In the genomic region with DNA sequence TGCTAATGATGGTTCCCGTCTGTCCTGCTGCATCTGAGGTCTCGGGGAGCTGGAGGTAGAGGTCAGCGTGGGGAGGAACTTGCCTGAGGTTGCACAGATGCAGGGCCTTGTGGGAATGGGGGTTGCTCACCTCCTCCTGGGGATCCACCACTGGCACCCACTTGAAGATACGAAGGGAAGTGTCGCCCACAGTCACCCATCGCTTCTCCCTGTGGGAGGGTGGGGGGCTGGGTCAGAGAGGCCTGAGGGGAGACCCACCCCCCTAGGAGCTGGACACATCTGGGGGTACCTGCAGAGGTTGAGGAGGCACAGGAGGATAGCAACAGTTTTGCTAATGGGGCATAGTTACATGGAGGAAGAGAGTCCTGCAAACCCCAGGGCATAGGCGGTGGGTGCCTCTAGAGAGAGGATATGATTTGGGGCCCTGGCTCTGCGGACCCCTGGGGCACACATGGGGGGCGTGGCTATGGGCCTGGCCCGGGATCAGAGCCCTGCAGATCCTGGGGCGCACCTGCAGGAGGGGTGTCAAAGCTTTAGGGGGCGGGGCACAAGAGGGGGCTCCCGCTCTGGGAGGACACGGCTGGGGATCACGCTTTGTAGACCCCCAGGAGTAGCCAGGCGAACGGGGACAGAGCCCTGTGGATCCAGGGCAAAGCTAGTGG, we compare ENCODE assay signal across 2 cellular contexts.
TF ChIP-seq lines count a peak whose summit lies in the region.

No MANE protein-coding gene starts in this region.

TF ChIP-seq in SK-N-SH, 30 proteins besides CTCF, POLR2A, EP300 and RAD21 (continued from another document and continues in another):
- no peak for TF ChIP-seq USF2 (IDR thresholded peaks at IDR 0.05; ENCODE audit: borderline replicate concordance, low read depth, low read length)
- TF ChIP-seq, protein P1, sequence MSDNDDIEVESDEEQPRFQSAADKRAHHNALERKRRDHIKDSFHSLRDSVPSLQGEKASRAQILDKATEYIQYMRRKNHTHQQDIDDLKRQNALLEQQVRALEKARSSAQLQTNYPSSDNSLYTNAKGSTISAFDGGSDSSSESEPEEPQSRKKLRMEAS (IDR thresholded peaks at IDR 0.05; ENCODE audit: low read depth): no peak
- no peak for TF ChIP-seq POLR2AphosphoS5 (IDR thresholded peaks at IDR 0.05; ENCODE audit: low read depth, low read length)
- TF ChIP-seq, protein P2, sequence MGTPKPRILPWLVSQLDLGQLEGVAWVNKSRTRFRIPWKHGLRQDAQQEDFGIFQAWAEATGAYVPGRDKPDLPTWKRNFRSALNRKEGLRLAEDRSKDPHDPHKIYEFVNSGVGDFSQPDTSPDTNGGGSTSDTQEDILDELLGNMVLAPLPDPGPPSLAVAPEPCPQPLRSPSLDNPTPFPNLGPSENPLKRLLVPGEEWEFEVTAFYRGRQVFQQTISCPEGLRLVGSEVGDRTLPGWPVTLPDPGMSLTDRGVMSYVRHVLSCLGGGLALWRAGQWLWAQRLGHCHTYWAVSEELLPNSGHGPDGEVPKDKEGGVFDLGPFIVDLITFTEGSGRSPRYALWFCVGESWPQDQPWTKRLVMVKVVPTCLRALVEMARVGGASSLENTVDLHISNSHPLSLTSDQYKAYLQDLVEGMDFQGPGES (IDR thresholded peaks at IDR 0.05; ENCODE audit: low read depth, low read length): no peak
- TF ChIP-seq ZBTB33 (IDR thresholded peaks at IDR 0.05; ENCODE audit: borderline replicate concordance, low read depth): no peak
- TF ChIP-seq NFIC (IDR thresholded peaks at IDR 0.05; ENCODE audit: borderline replicate concordance): no peak
- TF ChIP-seq, protein P3, sequence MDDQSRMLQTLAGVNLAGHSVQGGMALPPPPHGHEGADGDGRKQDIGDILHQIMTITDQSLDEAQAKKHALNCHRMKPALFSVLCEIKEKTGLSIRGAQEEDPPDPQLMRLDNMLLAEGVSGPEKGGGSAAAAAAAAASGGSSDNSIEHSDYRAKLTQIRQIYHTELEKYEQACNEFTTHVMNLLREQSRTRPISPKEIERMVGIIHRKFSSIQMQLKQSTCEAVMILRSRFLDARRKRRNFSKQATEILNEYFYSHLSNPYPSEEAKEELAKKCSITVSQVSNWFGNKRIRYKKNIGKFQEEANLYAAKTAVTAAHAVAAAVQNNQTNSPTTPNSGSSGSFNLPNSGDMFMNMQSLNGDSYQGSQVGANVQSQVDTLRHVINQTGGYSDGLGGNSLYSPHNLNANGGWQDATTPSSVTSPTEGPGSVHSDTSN (IDR thresholded peaks at IDR 0.05): no peak
- TF ChIP-seq FOXM1 (IDR thresholded peaks at IDR 0.05; ENCODE audit: low read depth): no peak
- no peak for TF ChIP-seq TEAD4 (IDR thresholded peaks at IDR 0.05; ENCODE audit: borderline replicate concordance, insufficient read depth)
- TF ChIP-seq FOSL2 (IDR thresholded peaks at IDR 0.05; ENCODE audit: borderline replicate concordance, low read depth): no peak
- no peak for TF ChIP-seq RCOR1 (IDR thresholded peaks at IDR 0.05; ENCODE audit: low read length)
- no peak for TF ChIP-seq TAF1 (IDR thresholded peaks at IDR 0.05; ENCODE audit: borderline replicate concordance, low read depth, low read length)
- no peak for TF ChIP-seq JUND (IDR thresholded peaks at IDR 0.05)
- TF ChIP-seq SMC3 (IDR thresholded peaks at IDR 0.05; ENCODE audit: low read depth, low read length): no peak
- no peak for TF ChIP-seq RXRA (IDR thresholded peaks at IDR 0.05; ENCODE audit: borderline replicate concordance, low read depth)
- TF ChIP-seq, protein P4, sequence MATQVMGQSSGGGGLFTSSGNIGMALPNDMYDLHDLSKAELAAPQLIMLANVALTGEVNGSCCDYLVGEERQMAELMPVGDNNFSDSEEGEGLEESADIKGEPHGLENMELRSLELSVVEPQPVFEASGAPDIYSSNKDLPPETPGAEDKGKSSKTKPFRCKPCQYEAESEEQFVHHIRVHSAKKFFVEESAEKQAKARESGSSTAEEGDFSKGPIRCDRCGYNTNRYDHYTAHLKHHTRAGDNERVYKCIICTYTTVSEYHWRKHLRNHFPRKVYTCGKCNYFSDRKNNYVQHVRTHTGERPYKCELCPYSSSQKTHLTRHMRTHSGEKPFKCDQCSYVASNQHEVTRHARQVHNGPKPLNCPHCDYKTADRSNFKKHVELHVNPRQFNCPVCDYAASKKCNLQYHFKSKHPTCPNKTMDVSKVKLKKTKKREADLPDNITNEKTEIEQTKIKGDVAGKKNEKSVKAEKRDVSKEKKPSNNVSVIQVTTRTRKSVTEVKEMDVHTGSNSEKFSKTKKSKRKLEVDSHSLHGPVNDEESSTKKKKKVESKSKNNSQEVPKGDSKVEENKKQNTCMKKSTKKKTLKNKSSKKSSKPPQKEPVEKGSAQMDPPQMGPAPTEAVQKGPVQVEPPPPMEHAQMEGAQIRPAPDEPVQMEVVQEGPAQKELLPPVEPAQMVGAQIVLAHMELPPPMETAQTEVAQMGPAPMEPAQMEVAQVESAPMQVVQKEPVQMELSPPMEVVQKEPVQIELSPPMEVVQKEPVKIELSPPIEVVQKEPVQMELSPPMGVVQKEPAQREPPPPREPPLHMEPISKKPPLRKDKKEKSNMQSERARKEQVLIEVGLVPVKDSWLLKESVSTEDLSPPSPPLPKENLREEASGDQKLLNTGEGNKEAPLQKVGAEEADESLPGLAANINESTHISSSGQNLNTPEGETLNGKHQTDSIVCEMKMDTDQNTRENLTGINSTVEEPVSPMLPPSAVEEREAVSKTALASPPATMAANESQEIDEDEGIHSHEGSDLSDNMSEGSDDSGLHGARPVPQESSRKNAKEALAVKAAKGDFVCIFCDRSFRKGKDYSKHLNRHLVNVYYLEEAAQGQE (IDR thresholded peaks at IDR 0.05; ENCODE audit: low read depth, low read length): no peak

TF ChIP-seq in SK-N-SH treated with all-trans-retinoic acid at 6 μM for 48 hours, 23 proteins besides CTCF, POLR2A, EP300 and RAD21:
- TF ChIP-seq, protein P5, sequence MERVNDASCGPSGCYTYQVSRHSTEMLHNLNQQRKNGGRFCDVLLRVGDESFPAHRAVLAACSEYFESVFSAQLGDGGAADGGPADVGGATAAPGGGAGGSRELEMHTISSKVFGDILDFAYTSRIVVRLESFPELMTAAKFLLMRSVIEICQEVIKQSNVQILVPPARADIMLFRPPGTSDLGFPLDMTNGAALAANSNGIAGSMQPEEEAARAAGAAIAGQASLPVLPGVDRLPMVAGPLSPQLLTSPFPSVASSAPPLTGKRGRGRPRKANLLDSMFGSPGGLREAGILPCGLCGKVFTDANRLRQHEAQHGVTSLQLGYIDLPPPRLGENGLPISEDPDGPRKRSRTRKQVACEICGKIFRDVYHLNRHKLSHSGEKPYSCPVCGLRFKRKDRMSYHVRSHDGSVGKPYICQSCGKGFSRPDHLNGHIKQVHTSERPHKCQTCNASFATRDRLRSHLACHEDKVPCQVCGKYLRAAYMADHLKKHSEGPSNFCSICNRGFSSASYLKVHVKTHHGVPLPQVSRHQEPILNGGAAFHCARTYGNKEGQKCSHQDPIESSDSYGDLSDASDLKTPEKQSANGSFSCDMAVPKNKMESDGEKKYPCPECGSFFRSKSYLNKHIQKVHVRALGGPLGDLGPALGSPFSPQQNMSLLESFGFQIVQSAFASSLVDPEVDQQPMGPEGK (CRISPR knock-in tag; IDR thresholded peaks at IDR 0.05; ENCODE audit: borderline replicate concordance): no peak
TF ChIP-seq in SK-N-SH treated with all-trans-retinoic acid at 6 μM for 48 hours: peak in this region for 0.
